ENCODE assay signal across 8 cellular contexts in the genomic region with DNA sequence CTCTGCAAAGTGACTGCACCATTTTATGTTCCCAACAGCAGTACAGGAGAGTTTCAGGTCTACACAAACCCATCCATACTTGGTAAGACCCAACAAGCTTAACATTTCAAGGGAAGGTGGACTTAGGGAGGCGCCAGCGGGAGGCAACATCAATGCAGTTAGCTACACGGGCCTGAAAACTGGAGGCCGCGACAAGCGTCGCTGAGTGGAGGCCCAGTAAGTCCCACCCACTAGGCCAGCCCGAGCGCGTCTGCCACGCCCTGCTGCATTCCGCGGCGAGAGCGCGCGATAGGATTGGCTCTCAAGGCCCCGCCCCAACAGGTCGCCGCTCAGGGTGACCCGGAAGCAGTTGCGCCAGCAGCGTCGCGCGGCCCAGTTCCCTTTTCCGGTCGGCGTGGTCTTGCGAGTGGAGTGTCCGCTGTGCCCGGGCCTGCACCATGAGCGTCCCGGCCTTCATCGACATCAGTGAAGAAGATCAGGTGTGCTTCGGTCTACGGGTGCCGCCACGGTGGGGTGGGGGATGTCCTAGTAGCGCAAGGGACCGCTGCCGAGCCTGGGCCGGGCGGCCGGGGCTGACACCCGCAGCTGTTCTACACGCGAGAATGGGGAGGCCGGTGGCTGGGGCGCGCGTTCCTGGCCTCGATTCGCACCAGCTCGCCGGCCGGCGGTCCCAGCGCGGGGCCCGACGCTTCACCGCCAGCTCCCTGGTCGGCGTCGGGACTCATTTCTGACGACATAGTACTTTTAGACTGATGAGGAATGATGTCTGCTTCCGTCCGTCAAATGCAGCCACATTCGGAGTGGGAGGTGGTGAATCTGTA. TPM values are rescaled to one million over a fixed set of nuclear protein-coding genes. Genes with fewer than 3 reads are reported as not detected.
DNase-seq lines count a peak whose midpoint lies in the region; ATAC-seq, FAIRE-seq and TF ChIP-seq lines count a peak whose summit lies in the region.

A gene (plus strand): TSS at position 381 of the 821 bp plus-strand sequence. CDS start 57 bp downstream, at position 438.

- H3K4me1 ChIP-seq in body of pancreas (peaks cover 21% of the 10 kb centered on the region), gastrocnemius medialis (peaks cover 21 to 24% of the 10 kb centered on the region in 2 donors)

- peak within 1 kb of the TSS; percentile 72 to 97 for H3K4me3 ChIP-seq in body of pancreas
- peak within 1 kb of the TSS; percentile 76 to 92 (median 80) for H3K4me3 ChIP-seq in gastrocnemius medialis

- peak; percentile 52 for FAIRE-seq in TTC549 (lab: Jason Lieb, UNC)

- intact Hi-C loops in body of pancreas (cut with DNase I) (no loop called here), gastrocnemius medialis (cut with DNase I; ENCODE audit: low total_unique reads) (loop anchor here (5.0 to 10.0 kb wide), 2 partner anchors 309 to 581 kb away; a partner anchor contains a TSS)

- ATAC-seq in GM18520 (IDR thresholded peaks at IDR 0.05; ENCODE audit: unreplicated experiment): peak; percentile 98
- peak; percentile 100 for ATAC-seq in HG03064 (IDR thresholded peaks at IDR 0.05; ENCODE audit: low read depth, unreplicated experiment)
- ATAC-seq in body of pancreas: peak; percentile 100
- peak; percentile 96 to 98 for ATAC-seq in gastrocnemius medialis

- TF ChIP-seq CTCF in 22Rv1 (IDR thresholded peaks at IDR 0.05): no peak
- no peak for TF ChIP-seq CTCF in body of pancreas (IDR thresholded peaks at IDR 0.05)
- TF ChIP-seq CTCF in gastrocnemius medialis (IDR thresholded peaks at IDR 0.05 in 4 of 5, conservative IDR thresholded peaks at IDR 0.05 in 1 of 5): no peak

- H3K36me3 ChIP-seq in body of pancreas (replicated peaks in 1 of 2; ENCODE audit: insufficient read depth in 1 of 2, low read depth in 2 of 2) (peaks cover 0 to under 1% of the 10 kb centered on the region in 2 donors), gastrocnemius medialis (no peaks in the 10 kb centered on the region)

- in situ Hi-C loops in gastrocnemius medialis (cut with MboI; ENCODE audit: low sequenced_read_pairs in 4 of 4): loop anchor here in 3 of 4 donors (25.0 kb wide), 3 partner anchors 304 to 579 kb away; a partner anchor contains a TSS

- peak; percentile 68 to 91 (median 85) for TF ChIP-seq POLR2A in body of pancreas (IDR thresholded peaks at IDR 0.05)
- TF ChIP-seq POLR2A in gastrocnemius medialis (IDR thresholded peaks at IDR 0.05): peak; percentile 55 to 71

- H3K27ac ChIP-seq in 22Rv1: peak within 1 kb of the TSS; percentile 87
- H3K27ac ChIP-seq in body of pancreas: peak within 1 kb of the TSS; percentile 56 to 90 (median 80)
- peak within 1 kb of the TSS; percentile 76 to 88 (median 80) for H3K27ac ChIP-seq in gastrocnemius medialis

- H3K9me3 ChIP-seq in body of pancreas (no peaks in the 10 kb centered on the region), gastrocnemius medialis (no peaks in the 10 kb centered on the region)

- DNase-seq in NCI-H2107 treated with DMSO at 0.1 percent for 48 hours (lab: John Stamatoyannopoulos, UW; ENCODE audit: unreplicated experiment) (peak; percentile 82), body of pancreas (peak; percentile 95 to 96 (median 96)), iPS DF 4.7 (ENCODE audit: extremely low read depth, low spot score) (peak; percentile 72), gastrocnemius medialis (peak; percentile 88 to 94)

- 0 to 2% methylated on average over 25 to 70 of the region's 70 CpGs for WGBS in body of pancreas, 2 donors

- H3K27me3 ChIP-seq in body of pancreas: no peaks in the 10 kb centered on the region
- H3K27me3 ChIP-seq in gastrocnemius medialis: no peaks in the 10 kb centered on the region

RNA-seq across cellular contexts. Expression of the gene that starts here (rescaled TPM):
- 100 to 1,000 TPM; 128 to 192 TPM for total RNA-seq in body of pancreas
- total RNA-seq in gastrocnemius medialis: 100 to 1,000 TPM; 335 to 393 (median 355) TPM

Comparison
In these comparisons a context has a peak if more than half of its experiments do, and no peak if none do; other contexts are left out.
1. Peak in every context shown above with its lines: DNase-seq, ATAC-seq, H3K4me3 ChIP-seq and H3K27ac ChIP-seq.